In genomic region chr17:81917565-81918332, GRCh38 we compare ENCODE assay signal across 8 cellular contexts. TPM values are rescaled to one million over a fixed set of nuclear protein-coding genes. Genes with fewer than 3 reads are reported as not detected.
DNase-seq lines count a peak whose midpoint lies in the region; ATAC-seq and TF ChIP-seq lines count a peak whose summit lies in the region.

Gene SIRT7, minus strand, starts transcription at chr17:81918176. Its CDS starts 45 bp downstream, at chr17:81918131.

- H3K4me3 ChIP-seq in colonic mucosa = peak within 1 kb of the TSS; percentile 86

- H3K4me3 Mint-ChIP-seq in activated CD4-positive, alpha-beta T cell treated with anti-CD3 and anti-CD28 coated beads, Interleukin-2, amount 10 ng/mL, durations not matched to agents 24 days and 14 days = peak within 1 kb of the TSS; percentile 86

- peaks cover 13% of the 10 kb centered on the region for H3K36me3 ChIP-seq in colonic mucosa

- peak within 1 kb of the TSS; percentile 80 for H3K27ac Mint-ChIP-seq in activated CD4-positive, alpha-beta T cell treated with anti-CD3 and anti-CD28 coated beads, Interleukin-2, amount 10 ng/mL, durations not matched to agents 24 days and 14 days

- no peaks in the 10 kb centered on the region for H3K27me3 Mint-ChIP-seq in activated CD4-positive, alpha-beta T cell treated with anti-CD3 and anti-CD28 coated beads, Interleukin-2, amount 10 ng/mL, durations not matched to agents 24 days and 14 days

- H3K36me3 Mint-ChIP-seq in activated CD4-positive, alpha-beta T cell treated with anti-CD3 and anti-CD28 coated beads, Interleukin-2, amount 10 ng/mL, durations not matched to agents 24 days and 14 days (ENCODE audit: low read depth) = peaks cover 41% of the 10 kb centered on the region

- no peak for TF ChIP-seq CTCF in colonic mucosa (IDR thresholded peaks at IDR 0.05)

- H3K9ac ChIP-seq in colonic mucosa (ENCODE audit: low read depth in 2 of 2, low read length in 2 of 2) = peak within 1 kb of the TSS; percentile 79 to 90

- peaks cover 32% of the 10 kb centered on the region for H3K4me1 Mint-ChIP-seq in activated CD4-positive, alpha-beta T cell treated with anti-CD3 and anti-CD28 coated beads, Interleukin-2, amount 10 ng/mL, durations not matched to agents 24 days and 14 days

- H3K27ac ChIP-seq in colonic mucosa = peak within 1 kb of the TSS; percentile 88

- H3K4me1 ChIP-seq in colonic mucosa = peaks cover 20% of the 10 kb centered on the region

- no peaks in the 10 kb centered on the region for H3K9me3 Mint-ChIP-seq in activated CD4-positive, alpha-beta T cell treated with anti-CD3 and anti-CD28 coated beads, Interleukin-2, amount 10 ng/mL, durations not matched to agents 24 days and 14 days

- no peaks in the 10 kb centered on the region for H3K27me3 ChIP-seq in colonic mucosa

- intact Hi-C loops in activated CD4-positive, alpha-beta T cell treated with anti-CD3 and anti-CD28 coated beads, Interleukin-2, amount 10 ng/mL, durations not matched to agents 24 days and 14 days (cut with micrococcal nuclease) = no loop called here
- intact Hi-C loops in colonic mucosa (cut with DNase I) = no loop called here

- no peaks in the 10 kb centered on the region for H3K9me3 ChIP-seq in colonic mucosa

- ATAC-seq in GM18858 (IDR thresholded peaks at IDR 0.05; ENCODE audit: unreplicated experiment) (peak; percentile 61), HG03342 (IDR thresholded peaks at IDR 0.05; ENCODE audit: unreplicated experiment) (peak; percentile 51)

- peak; percentile 61 for DNase-seq in A172 (ENCODE audit: low spot score)
- DNase-seq in NCI-H524 (lab: John Stamatoyannopoulos, UW) = peak; percentile 50 to 92
- DNase-seq in activated CD4-positive, alpha-beta T cell treated with anti-CD3 and anti-CD28 coated beads, Interleukin-2, amount 10 ng/mL, durations not matched to agents 24 days and 14 days = peak; percentile 93
- peak; percentile 79 for DNase-seq in colonic mucosa
- peak; percentile 90 for DNase-seq in left kidney (ENCODE audit: low read depth, low spot score)
- peak; percentile 78 to 80 for DNase-seq in stimulated activated CD4-positive, alpha-beta T cell treated with anti-CD3 and anti-CD28 coated beads, Interleukin-2, amount 100 ng/mL, for 24 hours

RNA-seq across cellular contexts. Expression of gene SIRT7, which starts in this region (rescaled TPM):
- 34.9 and 47.0 TPM in 2 replicates for total RNA-seq in A172 (2014; rRNA removed; shearing (Covaris generic))
- total RNA-seq in activated CD4-positive, alpha-beta T cell treated with anti-CD3 and anti-CD28 coated beads, Interleukin-2, amount 10 ng/mL, durations not matched to agents 24 days and 14 days = 54.9 and 58.2 TPM in 2 replicates
- total RNA-seq in colonic mucosa = 10 to 100 TPM; 43.3 to 81.9 TPM

Comparison
In these comparisons a context has a peak if more than half of its experiments do, and no peak if none do; other contexts are left out.
1. Peak in every context shown above with its lines: DNase-seq, ATAC-seq, H3K4me3 ChIP-seq and H3K27ac ChIP-seq.